In the genomic region with DNA sequence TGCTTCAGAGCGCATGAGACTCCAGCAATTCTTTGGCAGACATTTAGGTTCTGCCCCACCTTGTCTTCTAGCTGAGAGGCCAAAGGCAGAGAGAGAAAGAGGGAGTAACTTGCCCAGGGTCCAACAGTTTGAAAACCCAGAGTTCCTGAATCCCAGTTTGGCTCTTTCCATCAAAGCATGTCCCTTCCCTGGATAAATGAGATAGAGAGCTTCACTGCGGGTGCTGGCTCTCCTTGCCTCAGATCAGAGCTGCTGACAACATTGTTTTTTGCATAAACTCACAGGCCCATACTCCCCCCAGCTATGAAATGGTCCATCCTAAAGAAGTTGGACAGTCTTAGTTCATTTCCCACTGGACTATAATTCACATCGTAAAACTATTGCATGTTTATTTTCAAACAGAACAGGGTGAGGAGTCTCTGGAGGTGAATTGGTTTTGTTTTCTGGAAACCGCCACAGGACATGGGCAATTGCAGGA, we compare ENCODE assay signal across 12 cellular contexts. TPM values are rescaled to one million over a fixed set of nuclear protein-coding genes. Genes with fewer than 3 reads are reported as not detected.
DNase-seq lines count a peak whose midpoint lies in the region; ATAC-seq and TF ChIP-seq lines count a peak whose summit lies in the region.
"Had no signal": no experiment of that assay in that cellular context is flagged by ENCODE, and none has a peak within 500 bp of the region (broad histone marks: within the 10 kb centered on the region; RNA-seq: fewer than 3 reads in every experiment).

No MANE protein-coding gene starts in this region.

- H3K4me3 ChIP-seq in GM23248 (peak overlapping the region; percentile 50; the same call in 1 of the 2 replicates), astrocyte of the spinal cord (ENCODE audit: low read depth, low read length) (no peak overlapping the region), hepatocyte (no peak overlapping the region), skin epidermis (no peak overlapping the region)

- no peak for ATAC-seq in GM19452 (IDR thresholded peaks at IDR 0.05; ENCODE audit: unreplicated experiment)
- no peak for ATAC-seq in stimulated activated naive CD8-positive, alpha-beta T cell treated with anti-CD3 and anti-CD28 coated beads, Interleukin-15, Interleukin-2, amounts not matched to agents 100 U/mL and 50 U/mL, for 24 hours

- no peak overlapping the region for H3K9ac ChIP-seq in GM23248

- H3K4me2 ChIP-seq in GM23248 (ENCODE audit: unreplicated experiment), result peak overlapping the region; percentile 72
- peak overlapping the region; percentile 62 for H3K4me2 ChIP-seq in hepatocyte

- in situ Hi-C loops in GM23248 (cut with MboI) (no loop called here), astrocyte of the spinal cord (cut with HindIII; ENCODE audit: low sequenced_read_pairs) (no loop called here)

- H3K36me3 ChIP-seq in GM23248 (ENCODE audit: low read depth) (no peaks in the 10 kb centered on the region), hepatocyte (replicated peaks; ENCODE audit: insufficient read depth, low read depth) (no peaks in the 10 kb centered on the region)

- no peaks in the 10 kb centered on the region for H3K27me3 ChIP-seq in GM23248 (replicated peaks; ENCODE audit: insufficient read depth)
- no peaks in the 10 kb centered on the region for H3K27me3 ChIP-seq in hepatocyte

- H3K9me3 ChIP-seq in GM23248 (ENCODE audit: low read depth) (no peaks in the 10 kb centered on the region), hepatocyte (ENCODE audit: low read depth) (no peaks in the 10 kb centered on the region)

- DNase-seq in GM23248 (peak; percentile 23), astrocyte of the spinal cord (ENCODE audit: low read depth, low spot score) (peak; percentile 77), hepatocyte (ENCODE audit: low spot score) (peak; percentile 30), NCI-H1105 treated with DMSO at 0.1 percent for 48 hours (lab: John Stamatoyannopoulos, UW) (no peak), HCEC 1CT (no peak)
- DNase-seq in stimulated activated naive CD8-positive, alpha-beta T cell treated with anti-CD3 and anti-CD28 coated beads, Interleukin-15, Interleukin-2, amounts not matched to agents 100 U/mL and 50 U/mL, for 24 hours, result no peak
- DNase-seq: activated naive CD4-positive, alpha-beta T cell treated with anti-CD3 and anti-CD28 coated beads, Interleukin-2, amount 50 U/mL, for 16 hours; CD4-positive, CD25-positive, alpha-beta regulatory T cell; NCI-H2029 treated with DMSO at 0.1 percent for 48 hours had no signal

- H4K20me1 ChIP-seq in GM23248 (ENCODE audit: insufficient read depth) (no peaks in the 10 kb centered on the region), hepatocyte (ENCODE audit: insufficient read depth, poor library complexity, severe bottlenecking) (no peaks in the 10 kb centered on the region)

- 14% methylated on average over 4 of the region's 4 CpGs for WGBS in GM23248 (ENCODE audit: low coverage in 1 of 2, low lambda C conversion rate in 2 of 2, missing lambda C conversion rate in 2 of 2), 2 experiments
- 32% methylated on average over 4 of the region's 4 CpGs for WGBS in hepatocyte (ENCODE audit: low lambda C conversion rate, missing lambda C conversion rate)

- H2AFZ ChIP-seq in GM23248, result no peak overlapping the region
- no peak overlapping the region for H2AFZ ChIP-seq in hepatocyte

- H3K27ac ChIP-seq in GM23248 (no peak overlapping the region), hepatocyte (peak overlapping the region; percentile 94), skin epidermis (peak overlapping the region in 12 of 21 experiments; percentile 11 to 87 (median 49))

- H3K79me2 ChIP-seq in GM23248 (ENCODE audit: insufficient read depth), result no peaks in the 10 kb centered on the region
- no peaks in the 10 kb centered on the region for H3K79me2 ChIP-seq in hepatocyte

- peaks cover 32% of the 10 kb centered on the region for H3F3A ChIP-seq in GM23248 (ENCODE audit: insufficient read depth)

- H3K9me2 ChIP-seq in GM23248 (ENCODE audit: insufficient read depth), result no peaks in the 10 kb centered on the region
- H3K9me2 ChIP-seq in hepatocyte (replicated peaks; ENCODE audit: insufficient read depth), result no peaks in the 10 kb centered on the region

- H3K4me1 ChIP-seq in GM23248 (ENCODE audit: insufficient read depth), result peaks cover 29% of the 10 kb centered on the region
- H3K4me1 ChIP-seq in hepatocyte (ENCODE audit: insufficient read depth), result peaks cover 27% of the 10 kb centered on the region

- TF ChIP-seq CTCF in astrocyte of the spinal cord (IDR thresholded peaks at IDR 0.05; ENCODE audit: low read depth, low read length) (no peak), hepatocyte (IDR thresholded peaks at IDR 0.05; ENCODE audit: poor library complexity) (no peak)

RNA-seq across cellular contexts. Expression of a gene that starts 25.2 kb away (rescaled TPM):
- 0.13 and 0.43 TPM in 2 replicates for total RNA-seq in GM23248 (2014; rRNA removed; shearing (Covaris generic))
- polyA plus RNA-seq in GM23248 (2016; fragmentation: Nextera tagmentation; extraction: Ambion mirVana), result 0.18 TPM in 1 of 2 replicates, not detected in the other
- total RNA-seq in hepatocyte, result 2.5 and 4.0 TPM in 2 replicates
- polyA plus RNA-seq in hepatocyte, result 1.3 and 2.2 TPM in 2 replicates
- total RNA-seq: dermis microvascular lymphatic vessel endothelial cell had no signal

Comparison
In these comparisons a context has a peak if more than half of its experiments do, and no peak if none do; other contexts are left out.
1. DNase-seq: peak in GM23248 (single experiment), astrocyte of the spinal cord (single experiment) and hepatocyte (single experiment); none in stimulated activated naive CD8-positive, alpha-beta T cell treated with anti-CD3 and anti-CD28 coated beads, Interleukin-15, Interleukin-2, amounts not matched to agents 100 U/mL and 50 U/mL, for 24 hours (single experiment), NCI-H1105 treated with DMSO at 0.1 percent for 48 hours (single experiment) and HCEC 1CT (single experiment).